ENCODE assay signal across 14 cellular contexts in the genomic region with DNA sequence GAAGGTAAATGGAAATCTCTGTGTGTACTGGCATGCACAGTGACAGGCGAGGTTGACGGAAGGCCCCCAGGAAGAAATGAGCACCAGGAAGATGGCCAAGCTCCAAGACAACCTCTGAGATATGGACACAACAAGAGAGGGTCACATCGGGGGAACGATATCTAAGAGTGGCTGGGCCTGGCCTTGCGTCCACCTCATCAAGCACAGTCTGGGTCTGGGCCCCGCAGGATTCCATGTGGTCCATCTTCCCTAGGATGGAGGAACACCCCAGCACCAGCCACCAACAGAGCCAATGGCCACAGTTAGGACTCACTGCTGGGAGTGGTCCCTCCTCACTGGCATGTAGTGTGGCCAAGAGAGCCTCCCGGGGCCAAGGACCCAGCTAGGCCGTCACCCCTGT.
DNase-seq lines count a peak whose midpoint lies in the region; ATAC-seq and TF ChIP-seq lines count a peak whose summit lies in the region.
"Had no signal": no experiment of that assay in that cellular context is flagged by ENCODE, and none has a peak within 500 bp of the region (broad histone marks: within the 10 kb centered on the region; RNA-seq: fewer than 3 reads in every experiment).

No MANE protein-coding gene starts in this region.

- no peaks in the 10 kb centered on the region for H3F3A ChIP-seq in OCI-LY1 (ENCODE audit: insufficient read depth, low read length)

- H3K36me3 ChIP-seq in OCI-LY1 (ENCODE audit: insufficient read depth, low read length) (no peaks in the 10 kb centered on the region), lung (ENCODE audit: control insufficient read depth in 2 of 2, insufficient read depth in 2 of 2, low read length in 2 of 2) (no peaks in the 10 kb centered on the region)
- H3K36me3 ChIP-seq: BLaER1 had no signal

- H3K9me2 ChIP-seq in OCI-LY1 (ENCODE audit: low read depth, low read length), result no peaks in the 10 kb centered on the region

- H4K20me1 ChIP-seq in OCI-LY1 (ENCODE audit: insufficient read depth, low read length), result no peaks in the 10 kb centered on the region
- H4K20me1 ChIP-seq: BLaER1 had no signal

- ATAC-seq in lung (ENCODE audit: insufficient read depth, low FRiP score) (no peak), HG03196 (IDR thresholded peaks at IDR 0.05; ENCODE audit: unreplicated experiment) (no peak), GM18858 (IDR thresholded peaks at IDR 0.05; ENCODE audit: unreplicated experiment) (no peak)
- ATAC-seq: CD8-positive, alpha-beta T cell; GM12878 had no signal

- H3K27ac ChIP-seq in OCI-LY1 (ENCODE audit: low read depth, low read length, poor library complexity, severe bottlenecking) (peak overlapping the region; percentile 74), cingulate gyrus (ENCODE audit: low read depth, low read length) (peak overlapping the region; percentile 19), lung (ENCODE audit: low read depth in 1 of 2, low read length in 1 of 2) (no peak overlapping the region)
- H3K27ac ChIP-seq: BLaER1 had no signal

- intact Hi-C loops in posterior vena cava (cut with DNase I), result no loop called here

- no peaks in the 10 kb centered on the region for H3K27me3 ChIP-seq in OCI-LY1 (ENCODE audit: insufficient read depth, low read length)
- no peaks in the 10 kb centered on the region for H3K27me3 ChIP-seq in lung (ENCODE audit: control insufficient read depth, insufficient read depth)

- H3K9ac ChIP-seq in OCI-LY1 (ENCODE audit: low read length), result no peak overlapping the region
- H3K9ac ChIP-seq: BLaER1 had no signal

- H3K4me3 ChIP-seq in OCI-LY1 (ENCODE audit: low read depth, low read length, poor library complexity, severe bottlenecking) (no peak overlapping the region), lung (no peak overlapping the region)
- H3K4me3 ChIP-seq: BLaER1, GM12878, GM23338 had no signal

- no peak for TF ChIP-seq CTCF in OCI-LY1 (IDR thresholded peaks at IDR 0.05; ENCODE audit: low read length)
- no peak for TF ChIP-seq CTCF in lung (IDR thresholded peaks at IDR 0.05; ENCODE audit: control extremely low read depth, extremely low read depth)

- H3K79me2 ChIP-seq in OCI-LY1 (ENCODE audit: insufficient read depth, low read length), result no peaks in the 10 kb centered on the region

- H3K4me2 ChIP-seq in OCI-LY1 (ENCODE audit: low read length), result no peak overlapping the region
- H3K4me2 ChIP-seq: BLaER1, GM23338 had no signal

- WGBS in lung, 2 donors, result 90 to 92% methylated on average over 6 to 8 of the region's 8 CpGs

- H2AFZ ChIP-seq in OCI-LY1 (ENCODE audit: low read length), result no peak overlapping the region
- H2AFZ ChIP-seq: GM23338 had no signal

- H3K9me3 ChIP-seq in OCI-LY1 (ENCODE audit: low read length), result no peaks in the 10 kb centered on the region
- H3K9me3 ChIP-seq in lung (ENCODE audit: control insufficient read depth in 2 of 2, insufficient read depth in 1 of 2, low read length in 1 of 2), result peaks cover 0 to 8% of the 10 kb centered on the region in 2 donors
- H3K9me3 ChIP-seq: Caco-2 had no signal

- H3K4me1 ChIP-seq in OCI-LY1 (ENCODE audit: insufficient read depth, low read length, severe bottlenecking) (peaks cover 68% of the 10 kb centered on the region), lung (ENCODE audit: control insufficient read depth in 2 of 2, insufficient read depth in 2 of 2, low read length in 2 of 2) (peaks cover 0 to 3% of the 10 kb centered on the region in 2 donors)
- H3K4me1 ChIP-seq: Caco-2 had no signal

- peak; percentile 27 for DNase-seq in lung (ENCODE audit: low spot score)
- peak; percentile 72 for DNase-seq in posterior vena cava (ENCODE audit: low spot score)
- DNase-seq in dedifferentiated amniotic fluid mesenchymal stem cell (ENCODE audit: extremely low spot score), result no peak
- no peak for DNase-seq in NCI-H510A treated with DMSO at 0.1 percent for 48 hours (lab: John Stamatoyannopoulos, UW)
- DNase-seq: Caco-2, HCEC 1CT had no signal

Comparison
In these comparisons a context has a peak if more than half of its experiments do, and no peak if none do; other contexts are left out.
1. H3K27ac ChIP-seq: peak in OCI-LY1 (single experiment) and cingulate gyrus (single experiment); none in lung (0 of 2).
2. DNase-seq: peak in lung (single experiment) and posterior vena cava (single experiment); none in dedifferentiated amniotic fluid mesenchymal stem cell (single experiment) and NCI-H510A treated with DMSO at 0.1 percent for 48 hours (single experiment).